Comparison of ENCODE assay signal across 8 cellular contexts in genomic region chr1:112508242-112509004, GRCh38. TPM values are rescaled to one million over a fixed set of nuclear protein-coding genes. Genes with fewer than 3 reads are reported as not detected.
DNase-seq lines count a peak whose midpoint lies in the region; ATAC-seq and TF ChIP-seq lines count a peak whose summit lies in the region.

WNT2B (plus strand) TSS chr1:112508965; CDS start chr1:112509263, 298 bp downstream.

- peak within 1 kb of the TSS; percentile 73 for H3K4me3 Mint-ChIP-seq in osteocyte (ENCODE audit: unreplicated experiment)

- no peak for TF ChIP-seq CTCF in AG04450 (IDR thresholded peaks at IDR 0.05; ENCODE audit: low read depth, low read length)
- peak; percentile 2 for TF ChIP-seq CTCF in fibroblast of the aortic adventitia (IDR thresholded peaks at IDR 0.05; ENCODE audit: insufficient read depth, low read length)
- TF ChIP-seq CTCF in osteocyte (IDR thresholded peaks at IDR 0.05) = peak; percentile 9
- TF ChIP-seq CTCF in vagina (IDR thresholded peaks at IDR 0.05) = no peak

- peaks cover 9% of the 10 kb centered on the region for H3K27me3 Mint-ChIP-seq in osteocyte (ENCODE audit: unreplicated experiment)

- ATAC-seq in GM19397 (IDR thresholded peaks at IDR 0.05; ENCODE audit: unreplicated experiment) = peak; percentile 56

- H3K36me3 ChIP-seq in vagina = no peaks in the 10 kb centered on the region

- no peaks in the 10 kb centered on the region for H3K36me3 Mint-ChIP-seq in osteocyte (ENCODE audit: unreplicated experiment)

- peaks cover 21% of the 10 kb centered on the region for H3K4me1 Mint-ChIP-seq in osteocyte (ENCODE audit: unreplicated experiment)

- CTCF ChIA-PET in AG04450 (lab: Charles Lee) = no interaction called here

- TF ChIP-seq POLR2A in vagina (IDR thresholded peaks at IDR 0.05) = peak in 1 of 2 donors; percentile 31

- H3K4me1 ChIP-seq in vagina = peaks cover 38% of the 10 kb centered on the region

- H3K9me3 Mint-ChIP-seq in osteocyte (ENCODE audit: unreplicated experiment) = no peaks in the 10 kb centered on the region

- H3K27me3 ChIP-seq in AG04450 (ENCODE audit: control insufficient read depth, insufficient read depth, low read length) = peaks cover 50% of the 10 kb centered on the region
- H3K27me3 ChIP-seq in vagina = no peaks in the 10 kb centered on the region

- DNase-seq in AG04450 (ENCODE audit: low read depth, low spot score) = no peak
- DNase-seq in NCI-H69 (lab: John Stamatoyannopoulos, UW) = peak; percentile 55
- peak; percentile 40 for DNase-seq in activated T-helper 1 cell treated with Interleukin-2 at 50 U/mL for 16 hours (ENCODE audit: low read depth)
- DNase-seq in fibroblast of the aortic adventitia (ENCODE audit: low read depth) = no peak
- no peak for DNase-seq in osteocyte (ENCODE audit: extremely low spot score, unreplicated experiment)
- no peak for DNase-seq in vagina (ENCODE audit: extremely low spot score in 2 of 2)
- DNase-seq in cerebellar cortex (ENCODE audit: low spot score) = no peak

- no peak within 1 kb of the TSS for H3K27ac ChIP-seq in AG04450 (ENCODE audit: low read depth, low read length)
- peak within 1 kb of the TSS; percentile 79 for H3K27ac ChIP-seq in vagina

- no peak within 1 kb of the TSS for H3K27ac Mint-ChIP-seq in osteocyte (ENCODE audit: unreplicated experiment)

- intact Hi-C loops in vagina (cut with DNase I) = no loop called here

- H3K4me3 ChIP-seq in AG04450 (ENCODE audit: low read depth, low read length) (peak within 1 kb of the TSS; percentile 56), fibroblast of the aortic adventitia (ENCODE audit: low read depth, low read length) (peak within 1 kb of the TSS; percentile 65), vagina (peak within 1 kb of the TSS; percentile 67 to 83)

- peaks cover 7% of the 10 kb centered on the region; the same call in 1 of the 2 replicates for H3K9me3 ChIP-seq in AG04450 (ENCODE audit: control insufficient read depth, insufficient read depth, low read length)
- H3K9me3 ChIP-seq in vagina = no peaks in the 10 kb centered on the region

- POLR2A ChIA-PET in AG04450 (lab: Yijun Ruan, JAX) = no interaction called here

RNA-seq across cellular contexts. Expression of gene WNT2B, which starts in this region (rescaled TPM):
- polyA plus RNA-seq in AG04450 (2011; rRNA removed) = 2.7 and 2.8 TPM in 2 replicates
- 3.8 and 4.2 TPM in 2 replicates for polyA minus RNA-seq in AG04450 (2011; rRNA and poly(A)+ RNA removed)
- 1.8 and 2.4 TPM in 2 replicates for total RNA-seq in fibroblast of the aortic adventitia (ENCODE audit: low replicate concordance)
- total RNA-seq in osteocyte = 2.3 TPM in 2 replicates
- 16.0 TPM for total RNA-seq in vagina

Comparison
In these comparisons a context has a peak if more than half of its experiments do, and no peak if none do; other contexts are left out.
1. DNase-seq: peak in NCI-H69 (single experiment) and activated T-helper 1 cell treated with Interleukin-2 at 50 U/mL for 16 hours (single experiment); none in AG04450 (single experiment), fibroblast of the aortic adventitia (single experiment), osteocyte (single experiment), vagina (0 of 2) and cerebellar cortex (single experiment).
2. CTCF ChIP-seq: peak in fibroblast of the aortic adventitia (single experiment) and osteocyte (single experiment); none in AG04450 (single experiment) and vagina (0 of 3).
3. Peak in every context shown above with its lines, with median percentiles within 50 percentile points of each other: H3K4me3 ChIP-seq.